Comparison of ENCODE assay signal across 1 cellular context in the genomic region with DNA sequence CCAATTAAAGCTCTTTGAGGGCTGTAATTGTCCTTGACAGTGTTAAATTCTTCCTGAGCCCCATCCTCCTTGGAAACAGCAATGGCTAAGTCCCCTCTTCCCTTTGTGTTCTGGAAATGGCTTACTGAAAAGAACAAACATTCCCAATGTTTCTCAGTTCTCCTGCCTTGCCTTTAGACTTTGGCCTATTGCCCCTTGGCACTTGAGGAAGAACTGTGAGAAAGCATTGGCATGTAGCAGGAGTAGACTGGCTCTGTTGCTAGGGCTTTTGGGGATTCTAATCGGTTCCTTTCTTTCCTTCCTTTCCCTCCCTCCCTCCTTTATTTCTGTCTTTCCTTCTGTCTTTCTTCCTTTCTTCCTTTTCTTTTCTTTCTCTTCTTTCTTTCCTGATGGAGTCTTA.
TF ChIP-seq lines count a peak whose summit lies in the region.

No MANE protein-coding gene starts in this region.

TF ChIP-seq in GM12878, 131 proteins besides CTCF, POLR2A, EP300 and RAD21 (continued from another document):
- TF ChIP-seq, protein P1, sequence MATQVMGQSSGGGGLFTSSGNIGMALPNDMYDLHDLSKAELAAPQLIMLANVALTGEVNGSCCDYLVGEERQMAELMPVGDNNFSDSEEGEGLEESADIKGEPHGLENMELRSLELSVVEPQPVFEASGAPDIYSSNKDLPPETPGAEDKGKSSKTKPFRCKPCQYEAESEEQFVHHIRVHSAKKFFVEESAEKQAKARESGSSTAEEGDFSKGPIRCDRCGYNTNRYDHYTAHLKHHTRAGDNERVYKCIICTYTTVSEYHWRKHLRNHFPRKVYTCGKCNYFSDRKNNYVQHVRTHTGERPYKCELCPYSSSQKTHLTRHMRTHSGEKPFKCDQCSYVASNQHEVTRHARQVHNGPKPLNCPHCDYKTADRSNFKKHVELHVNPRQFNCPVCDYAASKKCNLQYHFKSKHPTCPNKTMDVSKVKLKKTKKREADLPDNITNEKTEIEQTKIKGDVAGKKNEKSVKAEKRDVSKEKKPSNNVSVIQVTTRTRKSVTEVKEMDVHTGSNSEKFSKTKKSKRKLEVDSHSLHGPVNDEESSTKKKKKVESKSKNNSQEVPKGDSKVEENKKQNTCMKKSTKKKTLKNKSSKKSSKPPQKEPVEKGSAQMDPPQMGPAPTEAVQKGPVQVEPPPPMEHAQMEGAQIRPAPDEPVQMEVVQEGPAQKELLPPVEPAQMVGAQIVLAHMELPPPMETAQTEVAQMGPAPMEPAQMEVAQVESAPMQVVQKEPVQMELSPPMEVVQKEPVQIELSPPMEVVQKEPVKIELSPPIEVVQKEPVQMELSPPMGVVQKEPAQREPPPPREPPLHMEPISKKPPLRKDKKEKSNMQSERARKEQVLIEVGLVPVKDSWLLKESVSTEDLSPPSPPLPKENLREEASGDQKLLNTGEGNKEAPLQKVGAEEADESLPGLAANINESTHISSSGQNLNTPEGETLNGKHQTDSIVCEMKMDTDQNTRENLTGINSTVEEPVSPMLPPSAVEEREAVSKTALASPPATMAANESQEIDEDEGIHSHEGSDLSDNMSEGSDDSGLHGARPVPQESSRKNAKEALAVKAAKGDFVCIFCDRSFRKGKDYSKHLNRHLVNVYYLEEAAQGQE (IDR thresholded peaks at IDR 0.05; ENCODE audit: low read depth, low read length): no peak
- TF ChIP-seq TCF7 (IDR thresholded peaks at IDR 0.05; ENCODE audit: borderline replicate concordance): no peak
